ENCODE assay signal across 1 cellular context in the genomic region with DNA sequence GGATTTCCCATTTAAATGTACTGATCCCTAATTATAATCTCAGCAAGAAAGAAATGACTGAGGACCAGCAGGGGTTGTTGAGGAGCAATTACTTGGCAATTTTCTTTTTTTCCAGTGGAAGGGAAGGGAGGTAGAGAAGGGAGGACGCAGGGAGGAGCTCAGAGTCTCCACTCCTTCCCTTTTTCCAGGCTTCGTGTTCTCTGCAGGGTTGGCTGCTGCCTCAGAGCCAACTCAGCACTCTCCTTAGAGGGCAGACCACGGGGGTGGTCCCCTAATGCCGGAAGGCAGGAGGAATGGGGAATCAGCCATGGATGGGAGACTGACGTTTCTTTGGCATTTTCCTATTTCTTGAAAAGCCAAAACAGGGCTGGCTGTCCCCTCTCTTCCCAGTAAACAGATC.
TF ChIP-seq lines count a peak whose summit lies in the region.

No MANE protein-coding gene starts in this region.

TF ChIP-seq in K562, 482 proteins besides CTCF, POLR2A, EP300 and RAD21:
- no peak for TF ChIP-seq ZNF79 (CRISPR knock-in tag; IDR thresholded peaks at IDR 0.05; ENCODE audit: low read depth)
- no peak for TF ChIP-seq NFXL1 (CRISPR knock-in tag; IDR thresholded peaks at IDR 0.05)
- no peak for TF ChIP-seq MTA3 (IDR thresholded peaks at IDR 0.05; ENCODE audit: borderline replicate concordance)
- TF ChIP-seq ZNF143 (CRISPR knock-in tag; IDR thresholded peaks at IDR 0.05): no peak
- no peak for TF ChIP-seq PRMT5 (CRISPR knock-in tag; IDR thresholded peaks at IDR 0.05)
- TF ChIP-seq ZNF174 (CRISPR knock-in tag; IDR thresholded peaks at IDR 0.05): no peak
- TF ChIP-seq MEF2A (IDR thresholded peaks at IDR 0.05; ENCODE audit: control insufficient read depth, low read depth, low read length): no peak
- no peak for TF ChIP-seq FOXA3 (CRISPR knock-in tag; conservative IDR thresholded peaks at IDR 0.05 in 1 of 2, IDR thresholded peaks at IDR 0.05 in 1 of 2)
- TF ChIP-seq, protein P1, sequence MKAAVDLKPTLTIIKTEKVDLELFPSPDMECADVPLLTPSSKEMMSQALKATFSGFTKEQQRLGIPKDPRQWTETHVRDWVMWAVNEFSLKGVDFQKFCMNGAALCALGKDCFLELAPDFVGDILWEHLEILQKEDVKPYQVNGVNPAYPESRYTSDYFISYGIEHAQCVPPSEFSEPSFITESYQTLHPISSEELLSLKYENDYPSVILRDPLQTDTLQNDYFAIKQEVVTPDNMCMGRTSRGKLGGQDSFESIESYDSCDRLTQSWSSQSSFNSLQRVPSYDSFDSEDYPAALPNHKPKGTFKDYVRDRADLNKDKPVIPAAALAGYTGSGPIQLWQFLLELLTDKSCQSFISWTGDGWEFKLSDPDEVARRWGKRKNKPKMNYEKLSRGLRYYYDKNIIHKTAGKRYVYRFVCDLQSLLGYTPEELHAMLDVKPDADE (conservative IDR thresholded peaks at IDR 0.05; ENCODE audit: control insufficient read depth, low read depth, low read length): no peak
- no peak for TF ChIP-seq ZNF780A (CRISPR knock-in tag; IDR thresholded peaks at IDR 0.05)
- no peak for TF ChIP-seq CHD4 (IDR thresholded peaks at IDR 0.05; ENCODE audit: insufficient read depth, insufficient replicate concordance, low read depth, low read length, poor library complexity, severe bottlenecking)
- no peak for TF ChIP-seq CREB1 (IDR thresholded peaks at IDR 0.05)
- TF ChIP-seq CREB1 (CRISPR knock-in tag; IDR thresholded peaks at IDR 0.05): no peak
- no peak for TF ChIP-seq PTRF (tag; IDR thresholded peaks at IDR 0.05)
- no peak for TF ChIP-seq RBBP5 (IDR thresholded peaks at IDR 0.05; ENCODE audit: borderline replicate concordance, insufficient read depth, low read length, poor library complexity, severe bottlenecking)
- no peak for TF ChIP-seq ARHGAP35 (IDR thresholded peaks at IDR 0.05; ENCODE audit: partially characterized antibody)
- TF ChIP-seq ZNF239 (CRISPR knock-in tag; IDR thresholded peaks at IDR 0.05): no peak
- TF ChIP-seq ILF3 (IDR thresholded peaks at IDR 0.05; ENCODE audit: borderline replicate concordance): no peak
- TF ChIP-seq L3MBTL2 (IDR thresholded peaks at IDR 0.05): no peak
